In the genomic region with DNA sequence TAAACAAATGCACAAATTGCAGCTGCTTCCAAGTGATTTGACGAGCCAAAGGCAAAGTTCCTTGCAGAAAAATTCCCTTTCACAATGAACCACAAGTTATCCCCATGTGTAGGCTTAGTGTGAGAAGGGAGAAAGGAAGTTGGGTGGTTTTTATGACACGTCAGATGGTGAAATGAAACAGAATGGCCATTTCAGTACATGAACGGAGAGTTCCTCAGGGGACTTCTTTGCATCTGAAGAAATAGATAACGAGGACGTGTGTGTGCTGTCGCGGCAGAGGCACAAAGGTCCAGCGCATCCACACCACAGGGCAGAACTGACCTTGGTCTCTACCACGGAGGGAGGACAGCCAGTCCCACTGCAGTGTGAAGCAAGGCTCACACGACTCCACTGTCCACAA, we compare ENCODE assay signal across 1 cellular context.
TF ChIP-seq lines count a peak whose summit lies in the region.

No MANE protein-coding gene starts in this region.

TF ChIP-seq in GM12878, 131 proteins besides CTCF, POLR2A, EP300 and RAD21 (continued from another document and continues in another):
- TF ChIP-seq, protein P1, sequence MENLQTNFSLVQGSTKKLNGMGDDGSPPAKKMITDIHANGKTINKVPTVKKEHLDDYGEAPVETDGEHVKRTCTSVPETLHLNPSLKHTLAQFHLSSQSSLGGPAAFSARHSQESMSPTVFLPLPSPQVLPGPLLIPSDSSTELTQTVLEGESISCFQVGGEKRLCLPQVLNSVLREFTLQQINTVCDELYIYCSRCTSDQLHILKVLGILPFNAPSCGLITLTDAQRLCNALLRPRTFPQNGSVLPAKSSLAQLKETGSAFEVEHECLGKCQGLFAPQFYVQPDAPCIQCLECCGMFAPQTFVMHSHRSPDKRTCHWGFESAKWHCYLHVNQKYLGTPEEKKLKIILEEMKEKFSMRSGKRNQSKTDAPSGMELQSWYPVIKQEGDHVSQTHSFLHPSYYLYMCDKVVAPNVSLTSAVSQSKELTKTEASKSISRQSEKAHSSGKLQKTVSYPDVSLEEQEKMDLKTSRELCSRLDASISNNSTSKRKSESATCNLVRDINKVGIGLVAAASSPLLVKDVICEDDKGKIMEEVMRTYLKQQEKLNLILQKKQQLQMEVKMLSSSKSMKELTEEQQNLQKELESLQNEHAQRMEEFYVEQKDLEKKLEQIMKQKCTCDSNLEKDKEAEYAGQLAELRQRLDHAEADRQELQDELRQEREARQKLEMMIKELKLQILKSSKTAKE (IDR thresholded peaks at IDR 0.05; ENCODE audit: low read depth, poor library complexity, severe bottlenecking): no peak
- TF ChIP-seq REST (IDR thresholded peaks at IDR 0.05; ENCODE audit: low read depth, low read length): no peak
- no peak for TF ChIP-seq KDM1A (IDR thresholded peaks at IDR 0.05; ENCODE audit: borderline replicate concordance)
- TF ChIP-seq SIN3A (IDR thresholded peaks at IDR 0.05; ENCODE audit: low read depth, low read length): no peak
- peak in 1 of 2 experiments; percentile 26; a peak in 1 of 4 replicates for TF ChIP-seq ETV6 (conservative IDR thresholded peaks at IDR 0.05 in 1 of 2, IDR thresholded peaks at IDR 0.05 in 1 of 2; ENCODE audit: borderline replicate concordance in 1 of 2, low read depth in 1 of 2)
- TF ChIP-seq MYC (IDR thresholded peaks at IDR 0.05; ENCODE audit: insufficient read depth, insufficient read length, insufficient replicate concordance, low read length, severe bottlenecking): no peak
- TF ChIP-seq JUND (IDR thresholded peaks at IDR 0.05; ENCODE audit: low read depth, low read length): 0 out of 2 replicates have a peak, but pooled peaks have one; percentile 47
- TF ChIP-seq NR2F1 (conservative IDR thresholded peaks at IDR 0.05): peak; percentile 28; the same call in 1 of the 2 replicates
- peak; percentile 89 for TF ChIP-seq IKZF1 (conservative IDR thresholded peaks at IDR 0.05)
- no peak for TF ChIP-seq CBFB (IDR thresholded peaks at IDR 0.05; ENCODE audit: low read depth)
- TF ChIP-seq SPI1 (IDR thresholded peaks at IDR 0.05; ENCODE audit: borderline replicate concordance, insufficient read depth, low read depth, low read length): peak; percentile 39; the same call in 1 of the 2 replicates
- TF ChIP-seq CEBPZ (IDR thresholded peaks at IDR 0.05; ENCODE audit: low read depth, low read length): no peak
- peak; percentile 84 for TF ChIP-seq EED (IDR thresholded peaks at IDR 0.05; ENCODE audit: low read depth)
- TF ChIP-seq ZNF384 (IDR thresholded peaks at IDR 0.05; ENCODE audit: borderline replicate concordance, low read depth, low read length): no peak; the same call in 1 of the 2 replicates
- peak; percentile 57; the same call in 1 of the 2 replicates for TF ChIP-seq PAX5 (IDR thresholded peaks at IDR 0.05; ENCODE audit: borderline replicate concordance, low read depth, low read length)
- no peak for TF ChIP-seq GABPA (IDR thresholded peaks at IDR 0.05; ENCODE audit: low read depth)
- no peak for TF ChIP-seq TCF7 (IDR thresholded peaks at IDR 0.05; ENCODE audit: borderline replicate concordance)
- peak; percentile 82 for TF ChIP-seq RELB (IDR thresholded peaks at IDR 0.05; ENCODE audit: low read depth)
- TF ChIP-seq CHD2 (IDR thresholded peaks at IDR 0.05; ENCODE audit: borderline replicate concordance, low read depth, low read length): no peak; the same call in 1 of the 2 replicates
- TF ChIP-seq TAF1 (IDR thresholded peaks at IDR 0.05; ENCODE audit: borderline replicate concordance, low read depth, low read length): no peak
- TF ChIP-seq ESRRA (IDR thresholded peaks at IDR 0.05; ENCODE audit: low read length): no peak
- peak; percentile 51; the same call in 1 of the 2 replicates for TF ChIP-seq NBN (IDR thresholded peaks at IDR 0.05)
- no peak for TF ChIP-seq SMC3 (IDR thresholded peaks at IDR 0.05; ENCODE audit: borderline replicate concordance, low read length)
- no peak for TF ChIP-seq HDAC6 (IDR thresholded peaks at IDR 0.05; ENCODE audit: unreplicated experiment)
- TF ChIP-seq BMI1 (IDR thresholded peaks at IDR 0.05; ENCODE audit: borderline replicate concordance): no peak
- TF ChIP-seq, protein P2, sequence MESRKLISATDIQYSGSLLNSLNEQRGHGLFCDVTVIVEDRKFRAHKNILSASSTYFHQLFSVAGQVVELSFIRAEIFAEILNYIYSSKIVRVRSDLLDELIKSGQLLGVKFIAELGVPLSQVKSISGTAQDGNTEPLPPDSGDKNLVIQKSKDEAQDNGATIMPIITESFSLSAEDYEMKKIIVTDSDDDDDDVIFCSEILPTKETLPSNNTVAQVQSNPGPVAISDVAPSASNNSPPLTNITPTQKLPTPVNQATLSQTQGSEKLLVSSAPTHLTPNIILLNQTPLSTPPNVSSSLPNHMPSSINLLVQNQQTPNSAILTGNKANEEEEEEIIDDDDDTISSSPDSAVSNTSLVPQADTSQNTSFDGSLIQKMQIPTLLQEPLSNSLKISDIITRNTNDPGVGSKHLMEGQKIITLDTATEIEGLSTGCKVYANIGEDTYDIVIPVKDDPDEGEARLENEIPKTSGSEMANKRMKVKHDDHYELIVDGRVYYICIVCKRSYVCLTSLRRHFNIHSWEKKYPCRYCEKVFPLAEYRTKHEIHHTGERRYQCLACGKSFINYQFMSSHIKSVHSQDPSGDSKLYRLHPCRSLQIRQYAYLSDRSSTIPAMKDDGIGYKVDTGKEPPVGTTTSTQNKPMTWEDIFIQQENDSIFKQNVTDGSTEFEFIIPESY (IDR thresholded peaks at IDR 0.05): no peak
- TF ChIP-seq RCOR1 (conservative IDR thresholded peaks at IDR 0.05; ENCODE audit: low read depth, low read length): no peak
- TF ChIP-seq MTA2 (IDR thresholded peaks at IDR 0.05; ENCODE audit: low read depth): peak; percentile 65
- no peak for TF ChIP-seq ZNF24 (IDR thresholded peaks at IDR 0.05)
- TF ChIP-seq HDGF (IDR thresholded peaks at IDR 0.05): no peak
- TF ChIP-seq STAT3 (IDR thresholded peaks at IDR 0.05; ENCODE audit: low read depth, low read length): no peak
- TF ChIP-seq IRF4 (IDR thresholded peaks at IDR 0.05; ENCODE audit: low read depth, low read length): 0 out of 2 replicates have a peak, but pooled peaks have one; percentile 43
- peak; percentile 65; the same call in 1 of the 2 replicates for TF ChIP-seq BCL11A (IDR thresholded peaks at IDR 0.05; ENCODE audit: low read depth, low read length)
- TF ChIP-seq GATAD2B (conservative IDR thresholded peaks at IDR 0.05; ENCODE audit: low read depth): no peak; the same call in 1 of the 2 replicates
- TF ChIP-seq, protein P3, sequence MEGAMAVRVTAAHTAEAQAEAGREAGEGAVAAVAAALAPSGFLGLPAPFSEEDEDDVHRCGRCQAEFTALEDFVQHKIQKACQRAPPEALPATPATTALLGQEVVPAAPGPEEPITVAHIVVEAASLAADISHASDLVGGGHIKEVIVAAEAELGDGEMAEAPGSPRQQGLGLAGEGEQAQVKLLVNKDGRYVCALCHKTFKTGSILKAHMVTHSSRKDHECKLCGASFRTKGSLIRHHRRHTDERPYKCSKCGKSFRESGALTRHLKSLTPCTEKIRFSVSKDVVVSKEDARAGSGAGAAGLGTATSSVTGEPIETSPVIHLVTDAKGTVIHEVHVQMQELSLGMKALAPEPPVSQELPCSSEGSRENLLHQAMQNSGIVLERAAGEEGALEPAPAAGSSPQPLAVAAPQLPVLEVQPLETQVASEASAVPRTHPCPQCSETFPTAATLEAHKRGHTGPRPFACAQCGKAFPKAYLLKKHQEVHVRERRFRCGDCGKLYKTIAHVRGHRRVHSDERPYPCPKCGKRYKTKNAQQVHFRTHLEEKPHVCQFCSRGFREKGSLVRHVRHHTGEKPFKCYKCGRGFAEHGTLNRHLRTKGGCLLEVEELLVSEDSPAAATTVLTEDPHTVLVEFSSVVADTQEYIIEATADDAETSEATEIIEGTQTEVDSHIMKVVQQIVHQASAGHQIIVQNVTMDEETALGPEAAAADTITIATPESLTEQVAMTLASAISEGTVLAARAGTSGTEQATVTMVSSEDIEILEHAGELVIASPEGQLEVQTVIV (IDR thresholded peaks at IDR 0.05; ENCODE audit: borderline replicate concordance, partially characterized antibody): no peak
- TF ChIP-seq, protein P4, sequence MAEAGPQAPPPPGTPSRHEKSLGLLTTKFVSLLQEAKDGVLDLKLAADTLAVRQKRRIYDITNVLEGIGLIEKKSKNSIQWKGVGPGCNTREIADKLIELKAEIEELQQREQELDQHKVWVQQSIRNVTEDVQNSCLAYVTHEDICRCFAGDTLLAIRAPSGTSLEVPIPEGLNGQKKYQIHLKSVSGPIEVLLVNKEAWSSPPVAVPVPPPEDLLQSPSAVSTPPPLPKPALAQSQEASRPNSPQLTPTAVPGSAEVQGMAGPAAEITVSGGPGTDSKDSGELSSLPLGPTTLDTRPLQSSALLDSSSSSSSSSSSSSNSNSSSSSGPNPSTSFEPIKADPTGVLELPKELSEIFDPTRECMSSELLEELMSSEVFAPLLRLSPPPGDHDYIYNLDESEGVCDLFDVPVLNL (IDR thresholded peaks at IDR 0.05; ENCODE audit: low read depth, low read length): no peak
- TF ChIP-seq HSF1 (IDR thresholded peaks at IDR 0.05; ENCODE audit: low read depth, low read length): no peak
- no peak for TF ChIP-seq ZNF274 (IDR thresholded peaks at IDR 0.05; ENCODE audit: insufficient read depth, insufficient read length)
